8 cellular contexts compared by ENCODE assay signal in genomic region chr21:44454747-44455523, GRCh38. TPM values are rescaled to one million over a fixed set of nuclear protein-coding genes. Genes with fewer than 3 reads are reported as not detected.
A peak's percentile ranks its signal among the peaks of the same experiment; 100 is the strongest.
DNase-seq lines count a peak whose midpoint lies in the region; ATAC-seq and TF ChIP-seq lines count a peak whose summit lies in the region.

A gene with protein sequence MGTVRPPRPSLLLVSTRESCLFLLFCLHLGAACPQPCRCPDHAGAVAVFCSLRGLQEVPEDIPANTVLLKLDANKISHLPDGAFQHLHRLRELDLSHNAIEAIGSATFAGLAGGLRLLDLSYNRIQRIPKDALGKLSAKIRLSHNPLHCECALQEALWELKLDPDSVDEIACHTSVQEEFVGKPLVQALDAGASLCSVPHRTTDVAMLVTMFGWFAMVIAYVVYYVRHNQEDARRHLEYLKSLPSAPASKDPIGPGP (plus strand): TSS chr21:44455510. CDS start chr21:44456645, 1,135 bp downstream.

- H3K27me3 ChIP-seq in neuronal stem cell (ENCODE audit: control insufficient read depth in 3 of 3, insufficient read depth in 3 of 3, low read depth in 1 of 3, low read length in 3 of 3): peaks cover 0 to 9% (median 5%) of the 10 kb centered on the region in 3 experiments
- H3K27me3 ChIP-seq in stomach smooth muscle (ENCODE audit: control insufficient read depth in 1 of 2, insufficient read depth in 2 of 2, low read length in 2 of 2): no peaks in the 10 kb centered on the region

- H3K36me3 ChIP-seq in neuronal stem cell (replicated peaks in 1 of 2; ENCODE audit: control insufficient read depth in 2 of 2, insufficient read depth in 2 of 2, low read length in 2 of 2) (peaks cover 5 to 7% of the 10 kb centered on the region in 2 donors), stomach smooth muscle (ENCODE audit: control insufficient read depth in 2 of 2, insufficient read depth in 2 of 2, low read length in 2 of 2) (peaks cover 0 to 8% of the 10 kb centered on the region in 2 donors)

- peaks cover 4% of the 10 kb centered on the region for H3K79me1 ChIP-seq in neuronal stem cell (ENCODE audit: low read depth, low read length)

- DNase-seq in CD14-positive monocyte (ENCODE audit: low spot score) (peak; percentile 81), NOMO-1 treated with dmso at 0.1 percent for 144 hours (lab: John Stamatoyannopoulos, UW; ENCODE audit: unreplicated experiment) (peak; percentile 29), foreskin fibroblast (peak; percentile 67 to 90), neuronal stem cell (ENCODE audit: low spot score) (peak; percentile 94), hepatic stellate cell (ENCODE audit: low spot score) (no peak)

- no peaks in the 10 kb centered on the region for H3K36me3 Mint-ChIP-seq in CD14-positive monocyte
- no peaks in the 10 kb centered on the region for H3K36me3 Mint-ChIP-seq in activated T-helper 17 cell treated with anti-CD3 and anti-CD28 coated beads, Interleukin-2, amount 50 U/mL, for 72 hours (ENCODE audit: low read depth)

- H2BK5ac ChIP-seq in neuronal stem cell (ENCODE audit: low read length): peak within 1 kb of the TSS; percentile 53

- peak within 1 kb of the TSS; percentile 78 for H3K4me2 ChIP-seq in neuronal stem cell (ENCODE audit: insufficient read depth, low read length, poor library complexity, severe bottlenecking)

- peak within 1 kb of the TSS; percentile 86 to 89 for H3K4me3 Mint-ChIP-seq in CD14-positive monocyte
- peak within 1 kb of the TSS; percentile 50 for H3K4me3 Mint-ChIP-seq in activated T-helper 17 cell treated with anti-CD3 and anti-CD28 coated beads, Interleukin-2, amount 50 U/mL, for 72 hours

- peaks cover 8 to 26% (median 15%) of the 10 kb centered on the region in 7 donors for H3K9me3 Mint-ChIP-seq in CD14-positive monocyte
- peaks cover 4% of the 10 kb centered on the region for H3K9me3 Mint-ChIP-seq in activated T-helper 17 cell treated with anti-CD3 and anti-CD28 coated beads, Interleukin-2, amount 50 U/mL, for 72 hours

- intact Hi-C loops in CD14-positive monocyte (cut with micrococcal nuclease): loop anchor here (2.0 to 10.0 kb wide), 3 partner anchors 116 to 360 kb away; partner anchors contain the start of genes CFAP410 (in 2 of the 2) and SUMO3 (in 1 of the 2)

- peaks cover 11% of the 10 kb centered on the region for H3K4me1 Mint-ChIP-seq in CD14-positive monocyte
- no peaks in the 10 kb centered on the region for H3K4me1 Mint-ChIP-seq in activated T-helper 17 cell treated with anti-CD3 and anti-CD28 coated beads, Interleukin-2, amount 50 U/mL, for 72 hours

- H4K91ac ChIP-seq in neuronal stem cell (ENCODE audit: low read depth, low read length, poor library complexity): no peak within 1 kb of the TSS

- H2AK5ac ChIP-seq in neuronal stem cell (ENCODE audit: low read depth, low read length): peak within 1 kb of the TSS; percentile 99

- peak within 1 kb of the TSS in 2 of 7 donors; percentile 63 to 77 for H3K27ac Mint-ChIP-seq in CD14-positive monocyte
- H3K27ac Mint-ChIP-seq in activated T-helper 17 cell treated with anti-CD3 and anti-CD28 coated beads, Interleukin-2, amount 50 U/mL, for 72 hours: no peak within 1 kb of the TSS

- no CpG with 5 or more reads among the region's 45 CpGs for WGBS in neuronal stem cell (ENCODE audit: extremely low coverage in 2 of 2, insufficient read length in 2 of 2, insufficient replicate concordance in 1 of 2), 2 donors

- H3K14ac ChIP-seq in neuronal stem cell (ENCODE audit: low read length): peak within 1 kb of the TSS; percentile 21

- H3K4me3 ChIP-seq in foreskin fibroblast (ENCODE audit: low read depth in 1 of 2, low read length in 2 of 2) (peak within 1 kb of the TSS; percentile 31 to 63), neuronal stem cell (ENCODE audit: low read length in 2 of 2) (peak within 1 kb of the TSS; percentile 56 to 82), stomach smooth muscle (ENCODE audit: low read length in 2 of 2) (peak within 1 kb of the TSS; percentile 74 to 76)

- H4K8ac ChIP-seq in neuronal stem cell (ENCODE audit: low read depth, low read length): peak within 1 kb of the TSS; percentile 82

- ATAC-seq in HG02642 (IDR thresholded peaks at IDR 0.05; ENCODE audit: poor library complexity, unreplicated experiment): peak; percentile 43
- ATAC-seq in activated T-helper 17 cell treated with anti-CD3 and anti-CD28 coated beads, Interleukin-2, amount 50 U/mL, for 72 hours (replicated peaks): peak; percentile 77

- peak within 1 kb of the TSS; percentile 4 for H2BK120ac ChIP-seq in neuronal stem cell (ENCODE audit: low read depth, low read length)

- H3K4me1 ChIP-seq in neuronal stem cell (ENCODE audit: control insufficient read depth in 2 of 2, insufficient read depth in 1 of 2, low read depth in 1 of 2, low read length in 2 of 2): peaks cover 0 to 5% of the 10 kb centered on the region in 2 donors
- peaks cover 34% of the 10 kb centered on the region for H3K4me1 ChIP-seq in stomach smooth muscle (ENCODE audit: control insufficient read depth, insufficient read depth, low read length)

- H3K9me3 ChIP-seq in neuronal stem cell (replicated peaks in 1 of 2; ENCODE audit: control insufficient read depth in 2 of 2, insufficient read depth in 1 of 2, low read depth in 1 of 2, low read length in 2 of 2) (peaks cover 0 to 2% of the 10 kb centered on the region in 2 donors), stomach smooth muscle (ENCODE audit: control insufficient read depth in 2 of 2, low read length in 2 of 2) (peaks cover 3% of the 10 kb centered on the region in 2 donors)

- no peak within 1 kb of the TSS for H2BK12ac ChIP-seq in neuronal stem cell (ENCODE audit: low read length)

- H3K27ac ChIP-seq in neuronal stem cell (replicated peaks; ENCODE audit: low read length): no peak within 1 kb of the TSS
- H3K27ac ChIP-seq in stomach smooth muscle (ENCODE audit: low read length): peak within 1 kb of the TSS; percentile 58

- peak within 1 kb of the TSS; percentile 94 for H2AFZ ChIP-seq in neuronal stem cell (ENCODE audit: low read length)

- H2BK15ac ChIP-seq in neuronal stem cell (ENCODE audit: low read length): peak within 1 kb of the TSS; percentile 75

- H3K4ac ChIP-seq in neuronal stem cell (ENCODE audit: low read length): peak within 1 kb of the TSS; percentile 53

- peak within 1 kb of the TSS; percentile 93 for H3K23ac ChIP-seq in neuronal stem cell (ENCODE audit: low read depth, low read length, poor library complexity)

- H3K9ac ChIP-seq in neuronal stem cell (ENCODE audit: low read depth, low read length, poor library complexity) (no peak within 1 kb of the TSS), stomach smooth muscle (ENCODE audit: low read length in 2 of 2) (peak within 1 kb of the TSS; percentile 58 to 69)

- no peak for TF ChIP-seq CTCF in CD14-positive monocyte (IDR thresholded peaks at IDR 0.05)
- no peak for TF ChIP-seq CTCF in foreskin fibroblast (IDR thresholded peaks at IDR 0.05; ENCODE audit: low read depth, low read length)

- H3K27me3 Mint-ChIP-seq in CD14-positive monocyte (ENCODE audit: low read depth in 3 of 3): peaks cover 14 to 48% (median 19%) of the 10 kb centered on the region in 3 donors
- H3K27me3 Mint-ChIP-seq in activated T-helper 17 cell treated with anti-CD3 and anti-CD28 coated beads, Interleukin-2, amount 50 U/mL, for 72 hours: peaks cover 3% of the 10 kb centered on the region

- peak within 1 kb of the TSS; percentile 64 for H3K18ac ChIP-seq in neuronal stem cell (ENCODE audit: low read length)

RNA-seq across cellular contexts. Expression of the gene that starts here (rescaled TPM):
- polyA plus RNA-seq in CD14-positive monocyte: under 1 TPM; 0.30 to 0.41 TPM
- 1 to 10 TPM; 3.5 TPM for total RNA-seq in activated T-helper 17 cell treated with anti-CD3 and anti-CD28 coated beads, Interleukin-2, amount 50 U/mL, for 72 hours
- 4.0 TPM for polyA plus RNA-seq in neuronal stem cell (2013, experiment 1 of 2)
- polyA plus RNA-seq in neuronal stem cell (2013, experiment 2 of 2): 3.9 TPM

Comparison
In these comparisons a context has a peak if more than half of its experiments do, and no peak if none do; other contexts are left out.
1. Peak in DNase-seq in CD14-positive monocyte; RNA of the gene not detected or under 1 TPM.